ENCODE assay signal across 1 cellular context in genomic region chr3:12810013-12810780, GRCh38.
TF ChIP-seq lines count a peak whose summit lies in the region.

No MANE protein-coding gene starts in this region.

TF ChIP-seq in K562, 482 proteins besides CTCF, POLR2A, EP300 and RAD21 (continued from another document and continues in another):
- TF ChIP-seq HNRNPL (IDR thresholded peaks at IDR 0.05; ENCODE audit: low read depth, low read length) (peak; percentile 97), SPI1 (IDR thresholded peaks at IDR 0.05; ENCODE audit: borderline replicate concordance, low read depth, low read length) (no peak), ZKSCAN8 (CRISPR knock-in tag; IDR thresholded peaks at IDR 0.05) (no peak), ZNF143 (CRISPR knock-in tag; IDR thresholded peaks at IDR 0.05) (no peak), CGGBP1 (CRISPR knock-in tag; IDR thresholded peaks at IDR 0.05) (0 out of 2 replicates have a peak, but pooled peaks have one; percentile 32), ARID1B (IDR thresholded peaks at IDR 0.05) (no peak), NBN (IDR thresholded peaks at IDR 0.05; ENCODE audit: low read depth) (no peak), ZBTB8A (IDR thresholded peaks at IDR 0.05; ENCODE audit: partially characterized antibody) (no peak), KAT7 (CRISPR knock-in tag; IDR thresholded peaks at IDR 0.05; ENCODE audit: borderline replicate concordance) (0 out of 2 replicates have a peak, but pooled peaks have one; percentile 53), RHOXF2B (CRISPR knock-in tag; conservative IDR thresholded peaks at IDR 0.05) (no peak), CTBP1 (IDR thresholded peaks at IDR 0.05; ENCODE audit: borderline replicate concordance) (peak; percentile 81), THRAP3 (IDR thresholded peaks at IDR 0.05; ENCODE audit: borderline replicate concordance) (no peak), THRB (CRISPR knock-in tag; conservative IDR thresholded peaks at IDR 0.05) (no peak), NFXL1 (CRISPR knock-in tag; IDR thresholded peaks at IDR 0.05) (no peak), ASH1L (IDR thresholded peaks at IDR 0.05; ENCODE audit: borderline replicate concordance, low read depth, partially characterized antibody) (no peak), MED1 (CRISPR knock-in tag; IDR thresholded peaks at IDR 0.05; ENCODE audit: borderline replicate concordance) (no peak), TRIM28 (IDR thresholded peaks at IDR 0.05) (no peak), ZNF239 (CRISPR knock-in tag; IDR thresholded peaks at IDR 0.05) (no peak), ZNF280B (CRISPR knock-in tag; IDR thresholded peaks at IDR 0.05) (no peak), TSHZ1 (CRISPR knock-in tag; IDR thresholded peaks at IDR 0.05) (no peak), GATAD2A (IDR thresholded peaks at IDR 0.05) (no peak), FOXK1 (CRISPR knock-in tag; IDR thresholded peaks at IDR 0.05; ENCODE audit: borderline replicate concordance) (no peak), ZNF274 (IDR thresholded peaks at IDR 0.05; ENCODE audit: borderline replicate concordance, low read depth, low read length) (no peak), ZNF407 (IDR thresholded peaks at IDR 0.05; ENCODE audit: low read depth) (no peak), JUN (IDR thresholded peaks at IDR 0.05; ENCODE audit: borderline replicate concordance, low read depth, low read length) (no peak), JUN (CRISPR knock-in tag; IDR thresholded peaks at IDR 0.05; ENCODE audit: borderline replicate concordance) (no peak), PHF21A (IDR thresholded peaks at IDR 0.05; ENCODE audit: borderline replicate concordance, low read depth) (no peak; the same call in 1 of the 2 replicates), RBM14 (IDR thresholded peaks at IDR 0.05; ENCODE audit: borderline replicate concordance, insufficient read depth, low read depth, low read length) (no peak), TRIM24 (IDR thresholded peaks at IDR 0.05) (no peak), RFX7 (CRISPR knock-in tag; IDR thresholded peaks at IDR 0.05) (no peak), ARID3A (IDR thresholded peaks at IDR 0.05; ENCODE audit: borderline replicate concordance, low read depth, low read length) (no peak), BDP1 (IDR thresholded peaks at IDR 0.05; ENCODE audit: insufficient read depth, insufficient read length) (no peak), ZBTB43 (CRISPR knock-in tag; IDR thresholded peaks at IDR 0.05) (no peak), GABPB2 (CRISPR knock-in tag; conservative IDR thresholded peaks at IDR 0.05) (no peak), DIDO1 (tag; IDR thresholded peaks at IDR 0.05; ENCODE audit: low read depth) (no peak), MCM5 (IDR thresholded peaks at IDR 0.05; ENCODE audit: low read depth) (no peak), MTF1 (CRISPR knock-in tag; IDR thresholded peaks at IDR 0.05; ENCODE audit: borderline replicate concordance) (no peak)
